ENCODE assay signal across 1 cellular context in genomic region chr16:21996923-21997692, GRCh38.
TF ChIP-seq lines count a peak whose summit lies in the region.

No MANE protein-coding gene starts in this region.

TF ChIP-seq in H1, 55 proteins besides CTCF, POLR2A, EP300 and RAD21:
- no peak for TF ChIP-seq JUND (IDR thresholded peaks at IDR 0.05; ENCODE audit: low read length)
- TF ChIP-seq GABPA (IDR thresholded peaks at IDR 0.05; ENCODE audit: borderline replicate concordance, insufficient read depth, low read length) = no peak
- no peak for TF ChIP-seq HDAC2 (IDR thresholded peaks at IDR 0.05; ENCODE audit: borderline replicate concordance in 1 of 2, low read depth in 2 of 2, low read length in 2 of 2)
- no peak for TF ChIP-seq RNF2 (IDR thresholded peaks at IDR 0.05; ENCODE audit: borderline replicate concordance, low read depth, low read length, missing control alignments, poor library complexity, severe bottlenecking)
- TF ChIP-seq POLR2AphosphoS5 (IDR thresholded peaks at IDR 0.05; ENCODE audit: low read depth, low read length) = no peak
- TF ChIP-seq CHD2 (IDR thresholded peaks at IDR 0.05; ENCODE audit: low read length) = no peak
- no peak for TF ChIP-seq POU5F1 (IDR thresholded peaks at IDR 0.05; ENCODE audit: low read depth, low read length)
- no peak for TF ChIP-seq PHF8 (conservative IDR thresholded peaks at IDR 0.05; ENCODE audit: low read depth, low read length)
- TF ChIP-seq ATF3 (IDR thresholded peaks at IDR 0.05; ENCODE audit: insufficient read depth, low read depth, low read length) = no peak
- TF ChIP-seq TCF12 (IDR thresholded peaks at IDR 0.05; ENCODE audit: low read depth, low read length) = no peak
